ENCODE assay signal across 17 cellular contexts in the genomic region with DNA sequence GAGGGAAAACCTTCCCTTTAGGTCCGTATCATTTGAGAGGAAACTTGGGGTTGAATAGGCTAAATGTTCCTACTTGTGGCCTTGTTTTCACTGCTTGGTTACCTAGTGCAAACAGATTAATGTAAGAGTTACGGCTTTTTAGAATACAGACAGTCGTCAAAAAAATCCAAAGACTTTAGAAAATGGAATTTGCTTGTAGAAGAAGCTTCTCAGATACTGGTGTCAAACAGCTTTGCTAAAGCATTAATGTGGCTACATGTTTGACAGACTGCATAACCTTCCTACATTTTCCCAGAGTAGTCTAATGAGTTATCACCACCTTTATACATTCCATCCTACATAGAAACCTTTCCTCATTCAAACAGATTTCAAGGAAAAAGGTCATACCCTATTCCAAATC.
DNase-seq lines count a peak whose midpoint lies in the region; ATAC-seq, FAIRE-seq and TF ChIP-seq lines count a peak whose summit lies in the region.
"Had no signal": no experiment of that assay in that cellular context is flagged by ENCODE, and none has a peak within 500 bp of the region (broad histone marks: within the 10 kb centered on the region; RNA-seq: fewer than 3 reads in every experiment).

No MANE protein-coding gene starts in this region.

- peak overlapping the region in 2 of 11 experiments; percentile 14 to 47; a peak in 4 of 22 replicates for H3K27ac ChIP-seq in BLaER1 treated with 17β-estradiol and CSF1 and Interleukin-3, amounts not matched to agents 10 nM and 100 nM
- H3K27ac ChIP-seq in HUES48 (ENCODE audit: low read depth, low read length): peak overlapping the region; percentile 5
- H3K27ac ChIP-seq in subcutaneous abdominal adipose tissue (ENCODE audit: low read depth, low read length): peak overlapping the region; percentile 80
- H3K27ac ChIP-seq in kidney (ENCODE audit: low read depth in 2 of 2, low read length in 2 of 2): no peak overlapping the region
- H3K27ac ChIP-seq: SJSA1 had no signal

- TF ChIP-seq CTCF in glutamatergic neuron (IDR thresholded peaks at IDR 0.05; ENCODE audit: partially characterized antibody, unreplicated experiment) (no peak), kidney (IDR thresholded peaks at IDR 0.05; ENCODE audit: borderline replicate concordance, extremely low read depth, insufficient read depth) (no peak)

- H3K4me2 ChIP-seq in BLaER1 treated with 17β-estradiol and CSF1 and Interleukin-3, amounts not matched to agents 10 nM and 100 nM: peak overlapping the region in 10 of 11 experiments; percentile 62 to 90 (median 74); a peak in 14 of 22 replicates

- no peak overlapping the region for H3K4me3 ChIP-seq in BLaER1 treated with 17β-estradiol and CSF1 and Interleukin-3, amounts not matched to agents 10 nM and 100 nM
- no peak overlapping the region for H3K4me3 ChIP-seq in HUES48 (ENCODE audit: low read depth, low read length)
- no peak overlapping the region for H3K4me3 ChIP-seq in subcutaneous abdominal adipose tissue (ENCODE audit: low read depth in 1 of 5, low read length in 5 of 5)
- H3K4me3 ChIP-seq in kidney (ENCODE audit: low read length in 2 of 2): no peak overlapping the region
- H3K4me3 ChIP-seq: SJSA1 had no signal

- CTCF ChIA-PET in T-cell (lab: Charles Lee): no interaction called here

- peaks cover 4% of the 10 kb centered on the region for H3K9me3 Mint-ChIP-seq in glutamatergic neuron (ENCODE audit: unreplicated experiment)
- no peaks in the 10 kb centered on the region for H3K9me3 Mint-ChIP-seq in T-cell

- peaks cover 0 to 14% (median 0%) of the 10 kb centered on the region in 11 experiments; a peak in 8 of 22 replicates for H3K9me3 ChIP-seq in BLaER1 treated with 17β-estradiol and CSF1 and Interleukin-3, amounts not matched to agents 10 nM and 100 nM (replicated peaks in 1 of 11)
- H3K9me3 ChIP-seq in HUES48 (ENCODE audit: control insufficient read depth, insufficient read depth, low read length): no peaks in the 10 kb centered on the region
- no peaks in the 10 kb centered on the region for H3K9me3 ChIP-seq in subcutaneous abdominal adipose tissue (ENCODE audit: control insufficient read depth in 5 of 5, low read length in 5 of 5)
- H3K9me3 ChIP-seq in kidney (ENCODE audit: control insufficient read depth in 1 of 2, low read length in 2 of 2): no peaks in the 10 kb centered on the region
- H3K9me3 ChIP-seq: SJSA1 had no signal

- no peak for DNase-seq in glutamatergic neuron
- no peak for DNase-seq in T-cell
- no peak for DNase-seq in T-helper 2 cell
- no peak for DNase-seq in kidney
- DNase-seq: DMS 273 treated with DMSO at 0.1 percent for 48 hours, H7, MV-4-11, NCI-H1436, NCI-H2029, NCI-H510A treated with DMSO at 0.1 percent for 48 hours had no signal

- H3K4me1 Mint-ChIP-seq in glutamatergic neuron (ENCODE audit: low read depth, unreplicated experiment) (peaks cover 61% of the 10 kb centered on the region), T-cell (peaks cover 0 to 5% (median 0%) of the 10 kb centered on the region in 3 donors)
- H3K4me1 Mint-ChIP-seq: CD14-positive monocyte had no signal

- peak overlapping the region; percentile 43 for H3K4me3 Mint-ChIP-seq in glutamatergic neuron (ENCODE audit: unreplicated experiment)
- no peak overlapping the region for H3K4me3 Mint-ChIP-seq in T-cell
- H3K4me3 Mint-ChIP-seq: CD14-positive monocyte had no signal

- H3K27me3 ChIP-seq in BLaER1 treated with 17β-estradiol and CSF1 and Interleukin-3, amounts not matched to agents 10 nM and 100 nM: no peaks in the 10 kb centered on the region
- H3K27me3 ChIP-seq in HUES48 (ENCODE audit: control insufficient read depth, insufficient read depth, low read length) (no peaks in the 10 kb centered on the region), subcutaneous abdominal adipose tissue (ENCODE audit: control insufficient read depth in 5 of 5, insufficient read depth in 4 of 5, low read length in 5 of 5) (no peaks in the 10 kb centered on the region)
- H3K27me3 ChIP-seq: SJSA1 had no signal

- POLR2A ChIA-PET in T-cell (lab: Charles Lee): no interaction called here

- no peak overlapping the region for H3K9ac ChIP-seq in BLaER1 treated with 17β-estradiol and CSF1 and Interleukin-3, amounts not matched to agents 10 nM and 100 nM
- H3K9ac ChIP-seq in HUES48 (ENCODE audit: low read depth, low read length) (no peak overlapping the region), subcutaneous abdominal adipose tissue (ENCODE audit: low read length in 5 of 5) (no peak overlapping the region), kidney (ENCODE audit: low read length in 2 of 2) (no peak overlapping the region)

- intact Hi-C loops in kidney (cut with DNase I): no loop called here

- H3K27me3 Mint-ChIP-seq in glutamatergic neuron (ENCODE audit: unreplicated experiment) (peaks cover 7% of the 10 kb centered on the region), T-cell (peaks cover 5 to 10% of the 10 kb centered on the region in 2 donors)

- no peak for ATAC-seq in HG03108 (IDR thresholded peaks at IDR 0.05; ENCODE audit: unreplicated experiment)
- ATAC-seq in T-cell (replicated peaks in 1 of 4): no peak

- no peaks in the 10 kb centered on the region for H3K36me3 Mint-ChIP-seq in glutamatergic neuron (ENCODE audit: unreplicated experiment)
- no peaks in the 10 kb centered on the region for H3K36me3 Mint-ChIP-seq in T-cell
- H3K36me3 Mint-ChIP-seq: CD14-positive monocyte had no signal

- no peak overlapping the region for H3K27ac Mint-ChIP-seq in glutamatergic neuron (ENCODE audit: unreplicated experiment)
- H3K27ac Mint-ChIP-seq in T-cell: no peak overlapping the region
- H3K27ac Mint-ChIP-seq: CD14-positive monocyte had no signal

- H4K20me1 ChIP-seq in BLaER1 treated with 17β-estradiol and CSF1 and Interleukin-3, amounts not matched to agents 10 nM and 100 nM: peaks cover 0 to 96% (median 19%) of the 10 kb centered on the region in 11 experiments; a peak in 14 of 22 replicates

- no peak for FAIRE-seq in kidney (lab: Jason Lieb, UNC)
- FAIRE-seq: GM19239 had no signal

- H3K36me3 ChIP-seq in BLaER1 treated with 17β-estradiol and CSF1 and Interleukin-3, amounts not matched to agents 10 nM and 100 nM: peaks cover 13 to 53% (median 29%) of the 10 kb centered on the region in 11 experiments; a peak in 21 of 22 replicates
- H3K36me3 ChIP-seq in HUES48 (ENCODE audit: control insufficient read depth, insufficient read depth, low read length) (no peaks in the 10 kb centered on the region), subcutaneous abdominal adipose tissue (ENCODE audit: control insufficient read depth in 5 of 5, insufficient read depth in 5 of 5, low read length in 5 of 5) (no peaks in the 10 kb centered on the region), kidney (ENCODE audit: control insufficient read depth in 1 of 2, insufficient read depth in 2 of 2, low read length in 2 of 2) (no peaks in the 10 kb centered on the region)
- H3K36me3 ChIP-seq: SJSA1 had no signal

- H3K4me1 ChIP-seq in BLaER1 treated with 17β-estradiol and CSF1 and Interleukin-3, amounts not matched to agents 10 nM and 100 nM: peaks cover 48 to 85% (median 54%) of the 10 kb centered on the region in 10 experiments
- H3K4me1 ChIP-seq in HUES48 (ENCODE audit: control insufficient read depth, insufficient read depth, low read length): peaks cover 72% of the 10 kb centered on the region
- H3K4me1 ChIP-seq in subcutaneous abdominal adipose tissue (ENCODE audit: control insufficient read depth in 5 of 5, insufficient read depth in 5 of 5, low read length in 5 of 5): peaks cover 0 to 58% (median 53%) of the 10 kb centered on the region in 5 donors
- H3K4me1 ChIP-seq in kidney (ENCODE audit: control insufficient read depth in 1 of 2, insufficient read depth in 1 of 2, low read depth in 1 of 2, low read length in 2 of 2): peaks cover 8 to 15% of the 10 kb centered on the region in 2 donors

Comparison
In these comparisons a context has a peak if more than half of its experiments do, and no peak if none do; other contexts are left out.
1. H3K27ac ChIP-seq: peak in HUES48 (single experiment) and subcutaneous abdominal adipose tissue (single experiment); none in kidney (0 of 2).